In genomic region chrX:155745792-155746191, GRCh38 we compare ENCODE assay signal across 12 cellular contexts.
A peak's percentile ranks its signal among the peaks of the same experiment; 100 is the strongest.
DNase-seq lines count a peak whose midpoint lies in the region; ATAC-seq and TF ChIP-seq lines count a peak whose summit lies in the region.
"Had no signal": no experiment of that assay in that cellular context is flagged by ENCODE, and none has a peak within 500 bp of the region (broad histone marks: within the 10 kb centered on the region; RNA-seq: fewer than 3 reads in every experiment).

No MANE protein-coding gene starts in this region.

- peaks cover 36% of the 10 kb centered on the region for H3K9me3 Mint-ChIP-seq in mesothelial cell of epicardium

- TF ChIP-seq CTCF in cardiac fibroblast (IDR thresholded peaks at IDR 0.05; ENCODE audit: low read depth, low read length) = no peak
- no peak for TF ChIP-seq CTCF in mesothelial cell of epicardium (IDR thresholded peaks at IDR 0.05; ENCODE audit: unreplicated experiment)

- peaks cover 9% of the 10 kb centered on the region for H3K4me1 Mint-ChIP-seq in mesothelial cell of epicardium
- H3K4me1 Mint-ChIP-seq: activated naive CD4-positive, alpha-beta T cell treated with anti-CD3 and anti-CD28 coated beads, Interleukin-2, amount 50 U/mL, for 24 hours had no signal

- H3K27me3 Mint-ChIP-seq in mesothelial cell of epicardium (ENCODE audit: low read depth) = no peaks in the 10 kb centered on the region

- DNase-seq in HT-29 (ENCODE audit: low spot score) (peak; percentile 95), NCI-H2196 (lab: John Stamatoyannopoulos, UW; ENCODE audit: unreplicated experiment) (peak; percentile 64), cardiac fibroblast (ENCODE audit: low read depth in 2 of 2) (peak; percentile 33 to 57), myocyte (ENCODE audit: low read depth) (peak; percentile 21), mesothelial cell of epicardium (ENCODE audit: low spot score in 2 of 2, unreplicated experiment in 2 of 2) (no peak)
- no peak for DNase-seq in activated effector memory CD4-positive, alpha-beta T cell treated with anti-CD3 and anti-CD28 coated beads, Interleukin-2, amount 50 U/mL, for 16 hours
- DNase-seq: NCI-H187 treated with DMSO at 0.1 percent for 48 hours; stimulated activated CD4-positive, alpha-beta T cell treated with anti-CD3 and anti-CD28 coated beads, Interleukin-15, amount 100 ng/mL, for 24 hours had no signal

- H3K27ac Mint-ChIP-seq in mesothelial cell of epicardium = no peak overlapping the region
- H3K27ac Mint-ChIP-seq: activated naive CD4-positive, alpha-beta T cell treated with anti-CD3 and anti-CD28 coated beads, Interleukin-2, amount 50 U/mL, for 24 hours had no signal

- H3K4me3 Mint-ChIP-seq in mesothelial cell of epicardium = no peak overlapping the region
- H3K4me3 Mint-ChIP-seq: activated naive CD4-positive, alpha-beta T cell treated with anti-CD3 and anti-CD28 coated beads, Interleukin-2, amount 50 U/mL, for 24 hours had no signal

- H3K4me3 ChIP-seq in cardiac fibroblast (replicated peaks in 1 of 2; ENCODE audit: low read depth in 2 of 2, low read length in 2 of 2) = no peak overlapping the region
- H3K4me3 ChIP-seq: esophagus muscularis mucosa had no signal

- no peak for ATAC-seq in GM18858 (IDR thresholded peaks at IDR 0.05; ENCODE audit: unreplicated experiment)
- ATAC-seq in GM21723 (IDR thresholded peaks at IDR 0.05; ENCODE audit: unreplicated experiment) = no peak

- peaks cover 1% of the 10 kb centered on the region for H3K36me3 Mint-ChIP-seq in mesothelial cell of epicardium

Comparison
In these comparisons a context has a peak if more than half of its experiments do, and no peak if none do; other contexts are left out.
1. DNase-seq: peak in HT-29 (single experiment), NCI-H2196 (single experiment), cardiac fibroblast (2 of 2) and myocyte (single experiment); none in mesothelial cell of epicardium (0 of 2) and activated effector memory CD4-positive, alpha-beta T cell treated with anti-CD3 and anti-CD28 coated beads, Interleukin-2, amount 50 U/mL, for 16 hours (single experiment).